Comparison of ENCODE assay signal across 12 cellular contexts in genomic region chr6:143410859-143411270, GRCh38. TPM values are rescaled to one million over a fixed set of nuclear protein-coding genes. Genes with fewer than 3 reads are reported as not detected.
DNase-seq lines count a peak whose midpoint lies in the region; ATAC-seq and TF ChIP-seq lines count a peak whose summit lies in the region.
"Had no signal": no experiment of that assay in that cellular context is flagged by ENCODE, and none has a peak within 500 bp of the region (broad histone marks: within the 10 kb centered on the region; RNA-seq: fewer than 3 reads in every experiment).

No MANE protein-coding gene starts in this region.

- no peak overlapping the region for H3K9ac ChIP-seq in fibroblast of lung (ENCODE audit: insufficient read depth, low read length)

- H4K20me1 ChIP-seq in fibroblast of lung (ENCODE audit: control insufficient read depth, extremely low read depth, insufficient read depth, low read length) = no peaks in the 10 kb centered on the region

- H3K27ac ChIP-seq in RWPE2 (ENCODE audit: poor library complexity, severe bottlenecking) = peak overlapping the region; percentile 89
- no peak overlapping the region for H3K27ac ChIP-seq in fibroblast of lung (ENCODE audit: insufficient read depth, low read length)
- H3K27ac ChIP-seq: spleen had no signal

- TF ChIP-seq CTCF in RWPE2 (IDR thresholded peaks at IDR 0.05; ENCODE audit: poor library complexity, severe bottlenecking) (no peak), fibroblast of lung (conservative IDR thresholded peaks at IDR 0.05 in 1 of 2, IDR thresholded peaks at IDR 0.05 in 1 of 2; ENCODE audit: low read depth in 1 of 2, low read length in 2 of 2) (no peak)

- ATAC-seq in RWPE2 (ENCODE audit: low read depth) = peak; percentile 86

- no peaks in the 10 kb centered on the region for H3K79me2 ChIP-seq in fibroblast of lung (ENCODE audit: control insufficient read depth, insufficient read depth, low read length)

- no peak overlapping the region for H3K4me2 ChIP-seq in fibroblast of lung (ENCODE audit: extremely low read depth, insufficient read depth, low read length)

- H3K9me3 ChIP-seq in RWPE2 (ENCODE audit: severe bottlenecking) (no peaks in the 10 kb centered on the region), fibroblast of lung (ENCODE audit: control insufficient read depth, insufficient read depth, low read depth, low read length) (no peaks in the 10 kb centered on the region)

- no peak overlapping the region for H3K4me3 ChIP-seq in RWPE2 (ENCODE audit: severe bottlenecking)
- H3K4me3 ChIP-seq in fibroblast of lung (replicated peaks in 1 of 4; ENCODE audit: control extremely low read depth in 1 of 4, insufficient read depth in 1 of 4, low read depth in 3 of 4, low read length in 4 of 4) = no peak overlapping the region
- H3K4me3 ChIP-seq: spleen had no signal

- in situ Hi-C loops in ACHN (cut with HindIII; ENCODE audit: low pct_ligation_motif_present, low pct_unique_long_range_greater_than_20kb, low sequenced_read_pairs) = no loop called here

- no peaks in the 10 kb centered on the region for H3K36me3 ChIP-seq in RWPE2 (ENCODE audit: low read depth)
- no peaks in the 10 kb centered on the region for H3K36me3 ChIP-seq in fibroblast of lung (ENCODE audit: control insufficient read depth, insufficient read depth, low read length)
- H3K36me3 ChIP-seq: spleen had no signal

- no peak overlapping the region for H2AFZ ChIP-seq in fibroblast of lung (ENCODE audit: low read length)

- H3K4me1 ChIP-seq in RWPE2 (ENCODE audit: insufficient read depth, poor library complexity, severe bottlenecking) (peaks cover 26% of the 10 kb centered on the region), fibroblast of lung (ENCODE audit: control insufficient read depth, extremely low read depth, insufficient read depth, low read length) (no peaks in the 10 kb centered on the region)
- H3K4me1 ChIP-seq: spleen had no signal

- no peaks in the 10 kb centered on the region for H3K27me3 ChIP-seq in RWPE2 (ENCODE audit: insufficient read depth, poor library complexity, severe bottlenecking)
- H3K27me3 ChIP-seq in fibroblast of lung (ENCODE audit: control insufficient read depth, insufficient read depth, low read length) = no peaks in the 10 kb centered on the region
- H3K27me3 ChIP-seq: spleen had no signal

- DNase-seq in GM03348 (ENCODE audit: low spot score) (peak; percentile 30), RWPE2 (ENCODE audit: low spot score) (no peak), fibroblast of lung (ENCODE audit: low read depth in 2 of 2) (peak; percentile 21 to 95), renal cortical epithelial cell (ENCODE audit: low read depth) (peak; percentile 96), LoVo (ENCODE audit: low spot score) (no peak), NCI-H1105 treated with DMSO at 0.1 percent for 48 hours (lab: John Stamatoyannopoulos, UW) (no peak), ACHN (no peak), activated gamma-delta T cell (lab: John Stamatoyannopoulos, UW) (no peak)
- DNase-seq: activated CD4-positive, alpha-beta T cell treated with anti-CD3 and anti-CD28 coated beads for 4 hours; aorta; NCI-H2171 treated with DMSO at 0.1 percent for 48 hours; spleen had no signal

RNA-seq across cellular contexts. Expression of gene ADAT2, which starts 39.6 kb away (rescaled TPM):
- total RNA-seq in fibroblast of lung = 4.1 and 5.0 TPM in 2 replicates
- polyA plus RNA-seq in fibroblast of lung = 4.7 TPM in 2 replicates
- polyA plus RNA-seq in fibroblast of lung (2012) = 3.4 and 3.7 TPM in 2 replicates
- polyA minus RNA-seq in fibroblast of lung (ENCODE audit: low replicate concordance) = 0.16 and 1.1 TPM in 2 replicates
- 1.7 and 6.9 TPM in 2 replicates for total RNA-seq in renal cortical epithelial cell

RNA-seq across cellular contexts. Expression of gene PEX3, which starts 39.7 kb away (rescaled TPM):
- 20.3 and 25.6 TPM in 2 replicates for total RNA-seq in fibroblast of lung
- polyA plus RNA-seq in fibroblast of lung = 22.4 and 31.2 TPM in 2 replicates
- polyA plus RNA-seq in fibroblast of lung (2012) = 16.9 and 23.3 TPM in 2 replicates
- polyA minus RNA-seq in fibroblast of lung (ENCODE audit: low replicate concordance) = 6.4 and 13.0 TPM in 2 replicates
- 22.1 and 31.2 TPM in 2 replicates for total RNA-seq in renal cortical epithelial cell

Comparison
In these comparisons a context has a peak if more than half of its experiments do, and no peak if none do; other contexts are left out.
1. DNase-seq: peak in GM03348 (single experiment), fibroblast of lung (2 of 2) and renal cortical epithelial cell (single experiment); none in RWPE2 (single experiment), LoVo (single experiment), NCI-H1105 treated with DMSO at 0.1 percent for 48 hours (single experiment), ACHN (single experiment) and activated gamma-delta T cell (single experiment).